Comparison of ENCODE assay signal across 22 cellular contexts in the genomic region with DNA sequence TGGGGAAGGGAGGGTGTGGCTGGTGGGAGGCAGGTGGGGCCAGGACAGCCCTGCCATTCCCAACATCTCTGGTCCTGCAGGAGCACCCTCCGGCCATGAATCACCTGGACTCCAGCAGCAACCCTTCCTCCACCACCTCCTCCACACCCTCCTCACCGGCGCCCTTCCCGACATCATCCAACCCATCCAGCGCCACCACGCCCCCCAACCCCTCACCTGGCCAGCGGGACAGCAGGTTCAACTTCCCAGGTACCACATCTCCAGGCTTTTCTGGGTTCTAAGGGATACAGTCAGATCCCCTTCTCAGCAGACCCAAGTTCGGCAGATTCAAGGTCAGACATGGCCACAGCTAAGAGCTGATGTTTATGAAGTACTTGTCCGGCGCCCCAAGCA.
"Had no signal": no experiment of that assay in that cellular context is flagged by ENCODE, and none has a peak within 500 bp of the region (broad histone marks: within the 10 kb centered on the region; RNA-seq: fewer than 3 reads in every experiment).

No MANE protein-coding gene starts in this region.

- H3K27me3 ChIP-seq: colonic mucosa, dorsolateral prefrontal cortex, esophagus muscularis mucosa, ovary, testis, vagina had no signal

- H3K27me3 Mint-ChIP-seq: activated naive CD4-positive, alpha-beta T cell treated with anti-CD3 and anti-CD28 coated beads, Interleukin-2, amount 10 ng/mL, durations not matched to agents 7 days and 5 days; type B pancreatic cell had no signal

- H3K4me3 Mint-ChIP-seq: activated naive CD4-positive, alpha-beta T cell treated with anti-CD3 and anti-CD28 coated beads, Interleukin-2, amount 10 ng/mL, durations not matched to agents 7 days and 5 days; activated T-cell treated with anti-CD3 and anti-CD28 coated beads, Interleukin-2, amount 50 U/mL, for 72 hours; natural killer cell; type B pancreatic cell had no signal

- H3K4me3 ChIP-seq: colonic mucosa, dorsolateral prefrontal cortex, esophagus muscularis mucosa, ovary, testis, vagina had no signal

- H3K27ac ChIP-seq: colonic mucosa, esophagus muscularis mucosa, testis had no signal

- H3K9me3 ChIP-seq: colonic mucosa, esophagus muscularis mucosa, ovary, testis, vagina had no signal

- H3K9me3 Mint-ChIP-seq: activated naive CD4-positive, alpha-beta T cell treated with anti-CD3 and anti-CD28 coated beads, Interleukin-2, amount 10 ng/mL, durations not matched to agents 7 days and 5 days; activated T-cell treated with anti-CD3 and anti-CD28 coated beads, Interleukin-2, amount 50 U/mL, for 72 hours; natural killer cell; type B pancreatic cell had no signal

- FAIRE-seq: frontal cortex had no signal

- H3K4me1 ChIP-seq: colonic mucosa, vagina had no signal

- H3K36me3 Mint-ChIP-seq: natural killer cell had no signal

- DNase-seq: activated CD4-positive, alpha-beta T cell treated with anti-CD3 and anti-CD28 coated beads for 4 hours; activated CD4-positive, CD25-positive, alpha-beta regulatory T cell; activated CD8-positive, alpha-beta memory T cell treated with anti-CD3 and anti-CD28 coated beads for 24 hours; activated CD8-positive, alpha-beta memory T cell treated with anti-CD3 and anti-CD28 coated beads, Interleukin-2, amount 50 U/mL, for 48 hours; activated effector memory CD4-positive, alpha-beta T cell treated with anti-CD3 and anti-CD28 coated beads, Interleukin-2, amount 50 U/mL, for 16 hours; activated naive CD4-positive, alpha-beta T cell treated with anti-CD3 and anti-CD28 coated beads, Interleukin-2, amount 10 ng/mL, durations not matched to agents 7 days and 5 days; activated T-cell treated with anti-CD3 and anti-CD28 coated beads, Interleukin-2, amount 50 U/mL, for 72 hours; colonic mucosa; left ventricle myocardium superior; mammary epithelial cell; midbrain; natural killer cell; ovary; stimulated activated CD4-positive, alpha-beta T cell treated with anti-CD3 and anti-CD28 coated beads, Interleukin-12 subunit alpha, Interleukin-12 subunit beta, amount 100 ng/mL, for 4 hours; stimulated activated CD4-positive, alpha-beta T cell treated with anti-CD3 and anti-CD28 coated beads, Interleukin-4, amount 100 ng/mL, for 4 hours; testis had no signal

- H3K36me3 ChIP-seq: colonic mucosa, ovary had no signal

- H3K27ac Mint-ChIP-seq: activated naive CD4-positive, alpha-beta T cell treated with anti-CD3 and anti-CD28 coated beads, Interleukin-2, amount 10 ng/mL, durations not matched to agents 7 days and 5 days; type B pancreatic cell had no signal

- ATAC-seq: activated T-cell treated with anti-CD3 and anti-CD28 coated beads, Interleukin-2, amount 50 U/mL, for 72 hours; natural killer cell; right cardiac atrium had no signal
